In genomic region chr6:3231213-3232016, GRCh38 we compare ENCODE assay signal across 8 cellular contexts. TPM values are rescaled to one million over a fixed set of nuclear protein-coding genes. Genes with fewer than 3 reads are reported as not detected.
DNase-seq lines count a peak whose midpoint lies in the region; TF ChIP-seq lines count a peak whose summit lies in the region.

No MANE protein-coding gene starts in this region.

- no peaks in the 10 kb centered on the region for H3K9me3 ChIP-seq in HUES48 (ENCODE audit: control insufficient read depth, insufficient read depth, low read length)
- H3K9me3 ChIP-seq in esophagus squamous epithelium: no peaks in the 10 kb centered on the region
- no peaks in the 10 kb centered on the region for H3K9me3 ChIP-seq in mucosa of rectum (ENCODE audit: control insufficient read depth in 2 of 2, low read length in 2 of 2)

- H3K4me1 ChIP-seq in HUES48 (ENCODE audit: control insufficient read depth, insufficient read depth, low read length): peaks cover 25% of the 10 kb centered on the region
- peaks cover 36 to 61% (median 48%) of the 10 kb centered on the region in 3 donors for H3K4me1 ChIP-seq in esophagus squamous epithelium
- H3K4me1 ChIP-seq in mucosa of rectum (ENCODE audit: control insufficient read depth in 2 of 2, insufficient read depth in 2 of 2, low read length in 2 of 2): peaks cover 32 to 33% of the 10 kb centered on the region in 2 donors
- H3K4me1 ChIP-seq in urinary bladder (ENCODE audit: insufficient read depth): peaks cover 1% of the 10 kb centered on the region

- intact Hi-C loops in esophagus squamous epithelium (cut with DNase I): no loop called here

- peak overlapping the region; percentile 88 for H3K27ac ChIP-seq in HUES48 (ENCODE audit: low read depth, low read length)
- H3K27ac ChIP-seq in esophagus squamous epithelium: peak overlapping the region; percentile 40 to 81 (median 71)
- H3K27ac ChIP-seq in mucosa of rectum (ENCODE audit: low read depth in 2 of 2, low read length in 2 of 2): peak overlapping the region; percentile 39 to 48
- no peak overlapping the region for H3K27ac ChIP-seq in urinary bladder (ENCODE audit: low read depth)

- H3K4me3 ChIP-seq in AG10803 (ENCODE audit: low read length) (peak overlapping the region; percentile 69), HUES48 (ENCODE audit: low read depth, low read length) (peak overlapping the region; percentile 92), esophagus squamous epithelium (peak overlapping the region; percentile 18 to 69 (median 51)), mucosa of rectum (ENCODE audit: low read length in 2 of 2) (peak overlapping the region; percentile 59 to 79), urinary bladder (ENCODE audit: low read depth, low read length) (peak overlapping the region; percentile 31)

- no peak for TF ChIP-seq CTCF in AG10803 (conservative IDR thresholded peaks at IDR 0.05; ENCODE audit: low read length)
- no peak for TF ChIP-seq CTCF in esophagus squamous epithelium (IDR thresholded peaks at IDR 0.05)

- in situ Hi-C loops in SK-MEL-5 (cut with HindIII; ENCODE audit: low pct_unique_long_range_greater_than_20kb, low sequenced_read_pairs): no loop called here

- TF ChIP-seq POLR2A in esophagus squamous epithelium (IDR thresholded peaks at IDR 0.05): no peak

- DNase-seq in AG10803 (ENCODE audit: low read depth) (peak; percentile 75), SK-MEL-5 (ENCODE audit: low read depth, low spot score) (peak; percentile 86), esophagus squamous epithelium (lab: John Stamatoyannopoulos, UW) (no peak), SIG-M5 (lab: John Stamatoyannopoulos, UW) (no peak)
- no peak for DNase-seq in effector CD8-positive, alpha-beta T cell (lab: John Stamatoyannopoulos, UW)

- H3K9ac ChIP-seq in HUES48 (ENCODE audit: low read depth, low read length) (peak overlapping the region; percentile 70), mucosa of rectum (ENCODE audit: low read depth in 1 of 2, low read length in 2 of 2) (peak overlapping the region; percentile 41 to 50)

- H3K27me3 ChIP-seq in HUES48 (ENCODE audit: control insufficient read depth, insufficient read depth, low read length) (peaks cover 43% of the 10 kb centered on the region), esophagus squamous epithelium (peaks cover 18 to 98% (median 40%) of the 10 kb centered on the region in 4 donors), mucosa of rectum (ENCODE audit: control insufficient read depth in 2 of 2, insufficient read depth in 2 of 2, low read length in 2 of 2) (peaks cover 63 to 75% of the 10 kb centered on the region in 2 donors)

- WGBS in esophagus squamous epithelium, 2 donors: 9 to 11% methylated on average over 26 to 33 of the region's 50 CpGs
- WGBS in urinary bladder: under 1% methylated on average over 50 of the region's 50 CpGs

- peaks cover under 1% of the 10 kb centered on the region for H3K36me3 ChIP-seq in HUES48 (ENCODE audit: control insufficient read depth, insufficient read depth, low read length)
- H3K36me3 ChIP-seq in esophagus squamous epithelium: no peaks in the 10 kb centered on the region
- no peaks in the 10 kb centered on the region for H3K36me3 ChIP-seq in mucosa of rectum (ENCODE audit: control insufficient read depth in 2 of 2, insufficient read depth in 2 of 2, low read length in 2 of 2)
- H3K36me3 ChIP-seq in urinary bladder (ENCODE audit: insufficient read depth): no peaks in the 10 kb centered on the region

RNA-seq across cellular contexts. Expression of gene TUBB2B, which starts 4.0 kb away (rescaled TPM):
- 26.6 and 28.6 TPM in 2 replicates for total RNA-seq in SK-MEL-5 (2014; rRNA removed; shearing (Covaris generic))
- polyA plus RNA-seq in SK-MEL-5 (2015; cell fraction: cytosol; rRNA removed): 26.6 and 30.8 TPM in 2 replicates
- polyA plus RNA-seq in SK-MEL-5 (2015; cell fraction: nucleus; rRNA removed): 11.0 and 11.6 TPM in 2 replicates
- total RNA-seq in esophagus squamous epithelium: 1 to 10 TPM; 1.6 to 5.0 (median 3.2) TPM
- 55.6 TPM for total RNA-seq in urinary bladder
- 22.4 TPM for polyA plus RNA-seq in urinary bladder

RNA-seq across cellular contexts. Expression of gene PSMG4, which starts 27.3 kb away (rescaled TPM):
- total RNA-seq in SK-MEL-5 (2014; rRNA removed; shearing (Covaris generic)): 58.2 and 60.6 TPM in 2 replicates
- 72.9 and 111 TPM in 2 replicates for polyA plus RNA-seq in SK-MEL-5 (2015; cell fraction: cytosol; rRNA removed)
- 39.3 and 44.1 TPM in 2 replicates for polyA plus RNA-seq in SK-MEL-5 (2015; cell fraction: nucleus; rRNA removed)
- 10 to 100 TPM in 3 of 4 donors, 1 to 10 TPM in 1; 9.4 to 36.0 (median 14.9) TPM for total RNA-seq in esophagus squamous epithelium
- 19.8 TPM for total RNA-seq in urinary bladder
- 29.5 TPM for polyA plus RNA-seq in urinary bladder

Comparison
In these comparisons a context has a peak if more than half of its experiments do, and no peak if none do; other contexts are left out.
1. DNase-seq: peak in AG10803 (single experiment) and SK-MEL-5 (single experiment); none in esophagus squamous epithelium (single experiment), effector CD8-positive, alpha-beta T cell (single experiment) and SIG-M5 (single experiment).
2. H3K4me3 ChIP-seq: peak in every context shown above with its lines; median percentile 92 in HUES48; 69 in AG10803; 69 in mucosa of rectum; 51 in esophagus squamous epithelium; 31 in urinary bladder.